In genomic region chr2:176412136-176412535, GRCh38 we compare ENCODE assay signal across 7 cellular contexts.
"Had no signal": no experiment of that assay in that cellular context is flagged by ENCODE, and none has a peak within 500 bp of the region (broad histone marks: within the 10 kb centered on the region; RNA-seq: fewer than 3 reads in every experiment).

No MANE protein-coding gene starts in this region.

- H3K4me2 ChIP-seq: KMS-11 had no signal

- H3K9ac ChIP-seq: KMS-11 had no signal

- FAIRE-seq: HepG2, HTR-8/SVneo had no signal

- DNase-seq: IMR-90, KBM-7, KG1 had no signal

- H3K27ac ChIP-seq: HL-60, KMS-11 had no signal

- ATAC-seq: HepG2 had no signal
